In the genomic region with DNA sequence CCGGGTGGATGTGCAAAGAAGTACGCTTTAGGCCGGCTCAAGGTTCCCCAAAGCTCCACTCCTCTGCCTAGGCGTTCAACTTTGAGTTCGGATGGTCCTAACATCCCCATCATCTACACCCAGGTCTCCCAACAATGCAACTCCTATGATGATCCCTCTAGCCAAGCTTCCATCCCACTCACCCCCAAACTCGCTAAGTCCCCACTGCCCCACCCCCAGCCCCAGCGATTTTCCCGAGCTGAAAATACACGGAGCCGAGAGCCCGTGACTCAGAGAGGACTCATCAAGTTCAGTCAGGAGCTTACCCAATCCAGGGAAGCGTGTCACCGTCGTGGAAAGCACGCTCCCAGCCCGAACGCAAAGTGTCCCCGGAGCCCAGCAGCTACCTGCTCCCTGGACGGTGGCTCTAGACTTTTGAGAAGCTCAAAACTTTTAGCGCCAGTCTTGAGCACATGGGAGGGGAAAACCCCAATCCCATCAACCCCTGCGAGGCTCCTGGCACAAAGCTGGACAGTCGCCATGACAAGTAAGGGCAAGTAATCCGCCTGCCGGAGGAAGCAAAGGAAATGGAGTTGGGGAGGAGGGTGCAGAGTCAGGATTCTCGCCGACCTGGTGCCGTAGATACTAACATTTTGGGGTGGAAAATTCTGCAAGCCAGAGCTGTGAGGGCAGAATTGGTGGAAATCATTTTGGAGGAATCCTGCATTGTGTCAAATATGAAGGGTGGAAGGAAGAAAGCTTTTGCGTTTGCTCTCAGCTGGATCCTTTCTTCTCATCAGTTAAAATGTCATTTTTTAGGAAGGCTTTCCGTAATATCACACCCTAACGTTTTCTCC, we compare ENCODE assay signal across 8 cellular contexts. TPM values are rescaled to one million over a fixed set of nuclear protein-coding genes. Genes with fewer than 3 reads are reported as not detected.
DNase-seq lines count a peak whose midpoint lies in the region; ATAC-seq and TF ChIP-seq lines count a peak whose summit lies in the region.

Gene TP53 (minus strand): TSS at position 419 of the 836 bp plus-strand sequence. CDS start 10,896 bp downstream, outside the sequence.

- peak within 1 kb of the TSS; percentile 82 to 88 for H3K4me3 Mint-ChIP-seq in effector memory CD8-positive, alpha-beta T cell

- CTCF ChIA-PET in activated CD8-positive, alpha-beta memory T cell treated with anti-CD3 and anti-CD28 coated beads for 36 hours (lab: Charles Lee): interaction anchor here (0.5 to 3.5 kb wide), 31 partner anchors 12 to 627 kb away, joined by 3 to 21 read pairs (median 4); partner anchors contain the start of genes CD68, CNTROB, FXR2 and MPDU1

- TF ChIP-seq CTCF in GM10266 (IDR thresholded peaks at IDR 0.05; ENCODE audit: control insufficient read depth, insufficient read depth, low read depth, missing control alignments): no peak

- H3K27ac Mint-ChIP-seq in effector memory CD8-positive, alpha-beta T cell: peak within 1 kb of the TSS; percentile 98

- H3K4me1 Mint-ChIP-seq in effector memory CD8-positive, alpha-beta T cell (ENCODE audit: low read depth in 2 of 2): peaks cover 25 to 38% of the 10 kb centered on the region in 2 donors

- DNase-seq in GM10266 (ENCODE audit: extremely low spot score): peak; percentile 84
- DNase-seq in HUDEP-2 (lab: John Stamatoyannopoulos, UW; ENCODE audit: unreplicated experiment in 76 of 76): peak in 71 of 76 experiments; percentile 29 to 93 (median 84)
- DNase-seq in NOMO-1 treated with DMSO at 0.1 percent for 48 hours (lab: John Stamatoyannopoulos, UW; ENCODE audit: unreplicated experiment): peak; percentile 92
- DNase-seq in effector memory CD8-positive, alpha-beta T cell: peak; percentile 84 to 89 (median 87)
- peak; percentile 97 for DNase-seq in medulla oblongata (ENCODE audit: extremely low spot score)
- peak; percentile 57 to 80 (median 75) for DNase-seq in stimulated activated CD4-positive, alpha-beta T cell treated with anti-CD3 and anti-CD28 coated beads, TNF-alpha, amount 100 ng/mL, for 4 hours (ENCODE audit: low read depth in 3 of 3)

- ATAC-seq in effector memory CD8-positive, alpha-beta T cell (replicated peaks): peak; percentile 54
- ATAC-seq in HG03354 (IDR thresholded peaks at IDR 0.05; ENCODE audit: poor library complexity, severe bottlenecking, unreplicated experiment): no peak

- H3K27me3 Mint-ChIP-seq in effector memory CD8-positive, alpha-beta T cell: no peaks in the 10 kb centered on the region

- H3K36me3 Mint-ChIP-seq in effector memory CD8-positive, alpha-beta T cell (ENCODE audit: insufficient read depth): peaks cover 51% of the 10 kb centered on the region

- no peaks in the 10 kb centered on the region for H3K9me3 Mint-ChIP-seq in effector memory CD8-positive, alpha-beta T cell

- POLR2A ChIA-PET in activated CD8-positive, alpha-beta memory T cell treated with anti-CD3 and anti-CD28 coated beads for 36 hours (lab: Charles Lee): interaction anchor here (0.5 to 4.3 kb wide), 23 partner anchors 14 to 537 kb away, joined by 3 to 41 read pairs (median 6); partner anchors contain the start of genes ATP1B2, CD68, FXR2 and MPDU1

RNA-seq across cellular contexts. Expression of gene TP53, which starts in this region (rescaled TPM):
- total RNA-seq in activated CD8-positive, alpha-beta memory T cell treated with anti-CD3 and anti-CD28 coated beads for 36 hours: 100 to 1,000 TPM; 135 to 139 TPM
